20 cellular contexts compared by ENCODE assay signal in genomic region chr10:124568858-124569622, GRCh38.
DNase-seq lines count a peak whose midpoint lies in the region; FAIRE-seq and TF ChIP-seq lines count a peak whose summit lies in the region.
"Had no signal": no experiment of that assay in that cellular context is flagged by ENCODE, and none has a peak within 500 bp of the region (broad histone marks: within the 10 kb centered on the region; RNA-seq: fewer than 3 reads in every experiment).

No MANE protein-coding gene starts in this region.

- peaks cover 3% of the 10 kb centered on the region; the same call in 1 of the 2 replicates for H3K27me3 ChIP-seq in BLaER1
- no peaks in the 10 kb centered on the region for H3K27me3 ChIP-seq in Karpas-422 (ENCODE audit: low read length)
- H3K27me3 ChIP-seq: right atrium auricular region had no signal

- H3K9me2 ChIP-seq in Karpas-422 (replicated peaks; ENCODE audit: insufficient read depth, low read length), result no peaks in the 10 kb centered on the region

- FAIRE-seq in kidney (lab: Jason Lieb, UNC) (no peak), HTR-8/SVneo (lab: Jason Lieb, UNC) (no peak)
- FAIRE-seq: islet of Langerhans had no signal

- H3K9me3 ChIP-seq in BLaER1, result no peaks in the 10 kb centered on the region
- no peaks in the 10 kb centered on the region for H3K9me3 ChIP-seq in Karpas-422 (ENCODE audit: low read length)
- H3K9me3 ChIP-seq in kidney (ENCODE audit: control insufficient read depth in 1 of 2, low read length in 2 of 2), result no peaks in the 10 kb centered on the region
- H3K9me3 ChIP-seq: HAP-1, right atrium auricular region had no signal

- H3K4me1 ChIP-seq in BLaER1, result peaks cover 45% of the 10 kb centered on the region
- H3K4me1 ChIP-seq in Karpas-422 (ENCODE audit: low read length), result peaks cover 91% of the 10 kb centered on the region
- H3K4me1 ChIP-seq in kidney (ENCODE audit: control insufficient read depth in 1 of 2, insufficient read depth in 1 of 2, low read depth in 1 of 2, low read length in 2 of 2), result peaks cover 5 to 6% of the 10 kb centered on the region in 2 donors
- H3K4me1 ChIP-seq: HAP-1, right atrium auricular region had no signal

- peaks cover 91% of the 10 kb centered on the region for H3K79me2 ChIP-seq in Karpas-422 (ENCODE audit: low read length)

- H3K4me3 ChIP-seq in BLaER1, result no peak overlapping the region
- H3K4me3 ChIP-seq in Karpas-422 (ENCODE audit: low read length), result no peak overlapping the region
- no peak overlapping the region for H3K4me3 ChIP-seq in kidney (ENCODE audit: low read length in 2 of 2)
- H3K4me3 ChIP-seq: HAP-1, PC-9, right atrium auricular region had no signal

- H3K4me2 ChIP-seq in BLaER1 (peak overlapping the region; percentile 68), Karpas-422 (ENCODE audit: low read depth, low read length, poor library complexity, severe bottlenecking) (peak overlapping the region; percentile 5)
- H3K4me2 ChIP-seq: PC-9 had no signal

- no peaks in the 10 kb centered on the region for H4K20me1 ChIP-seq in BLaER1
- peaks cover 7% of the 10 kb centered on the region; the same call in 1 of the 2 replicates for H4K20me1 ChIP-seq in Karpas-422 (ENCODE audit: insufficient read depth, low read depth, low read length)

- H3K27ac ChIP-seq in BLaER1, result 0 out of 2 replicates have a peak overlapping the region, but pooled peaks have one; percentile 40
- H3K27ac ChIP-seq in Karpas-422 (ENCODE audit: low read length), result peak overlapping the region; percentile 75
- no peak overlapping the region for H3K27ac ChIP-seq in kidney (ENCODE audit: low read depth in 2 of 2, low read length in 2 of 2)
- H3K27ac ChIP-seq: epithelial cell of prostate, PC-9, right atrium auricular region had no signal

- TF ChIP-seq CTCF in kidney (IDR thresholded peaks at IDR 0.05; ENCODE audit: borderline replicate concordance, extremely low read depth, insufficient read depth), result no peak

- no peak for DNase-seq in Karpas-422
- DNase-seq in kidney, result peak; percentile 69
- peak; percentile 40 for DNase-seq in retina
- DNase-seq in EL, result no peak
- no peak for DNase-seq in 8988T
- no peak for DNase-seq in HTR-8/SVneo (ENCODE audit: insufficient read length, low spot score)
- DNase-seq: activated CD4-positive, alpha-beta T cell treated with anti-CD3 and anti-CD28 coated beads, Interleukin-2, amount 10 ng/mL, durations not matched to agents 7 days and 5 days; activated CD8-positive, alpha-beta memory T cell treated with anti-CD3 and anti-CD28 coated beads, Interleukin-2, amount 10 ng/mL, durations not matched to agents 7 days and 5 days; activated naive CD8-positive, alpha-beta T cell treated with anti-CD3 and anti-CD28 coated beads for 36 hours; CD4-positive, CD25-positive, alpha-beta regulatory T cell; foreskin fibroblast; KG1; NCI-H187 treated with DMSO at 0.1 percent for 48 hours; NCI-H226; PC-9 had no signal

- intact Hi-C loops in kidney (cut with DNase I), result no loop called here

- H3K36me3 ChIP-seq in BLaER1 (no peaks in the 10 kb centered on the region), Karpas-422 (ENCODE audit: insufficient read depth, low read length) (peaks cover 32% of the 10 kb centered on the region), kidney (ENCODE audit: control insufficient read depth in 1 of 2, insufficient read depth in 2 of 2, low read length in 2 of 2) (no peaks in the 10 kb centered on the region)
- H3K36me3 ChIP-seq: HAP-1, right atrium auricular region had no signal

- H2AFZ ChIP-seq in Karpas-422 (ENCODE audit: low read length), result no peak overlapping the region
- H2AFZ ChIP-seq: PC-9 had no signal

- H3K9ac ChIP-seq in BLaER1 (no peak overlapping the region), Karpas-422 (ENCODE audit: low read length) (peak overlapping the region; percentile 28; the same call in 1 of the 2 replicates), kidney (ENCODE audit: low read length in 2 of 2) (no peak overlapping the region)

Comparison
In these comparisons a context has a peak if more than half of its experiments do, and no peak if none do; other contexts are left out.
1. H3K27ac ChIP-seq: peak in BLaER1 (single experiment) and Karpas-422 (single experiment); none in kidney (0 of 2).
2. DNase-seq: peak in kidney (single experiment) and retina (single experiment); none in Karpas-422 (single experiment), EL (single experiment), 8988T (single experiment) and HTR-8/SVneo (single experiment).